Comparison of ENCODE assay signal across 19 cellular contexts in genomic region chr1:110250018-110250417, GRCh38.
"Had no signal": no experiment of that assay in that cellular context is flagged by ENCODE, and none has a peak within 500 bp of the region (broad histone marks: within the 10 kb centered on the region; RNA-seq: fewer than 3 reads in every experiment).

No MANE protein-coding gene starts in this region.

- H3K36me3 ChIP-seq: colonic mucosa, heart left ventricle, right atrium auricular region, tibial artery, upper lobe of left lung, uterus had no signal

- H3K27ac ChIP-seq: colonic mucosa, heart left ventricle, right atrium auricular region, tibial artery, upper lobe of left lung, uterus had no signal

- H3K27me3 ChIP-seq: colonic mucosa, heart left ventricle, right atrium auricular region, tibial artery, upper lobe of left lung, uterus had no signal

- H3K36me3 Mint-ChIP-seq: natural killer cell had no signal

- H3K9me3 ChIP-seq: colonic mucosa, heart left ventricle, mucosa of descending colon, right atrium auricular region, tibial artery, upper lobe of left lung, uterus had no signal

- ATAC-seq: heart left ventricle; left lobe of liver; mucosa of descending colon; natural killer cell; stimulated activated effector memory CD8-positive, alpha-beta T cell treated with anti-CD3 and anti-CD28 coated beads, Interleukin-12 subunit alpha, Interleukin-12 subunit beta, amount 100 ng/mL, for 72 hours; stimulated activated naive CD8-positive, alpha-beta T cell treated with anti-CD3 and anti-CD28 coated beads, Interleukin-15, Interleukin-2, amounts not matched to agents 100 U/mL and 50 U/mL, for 24 hours had no signal

- H3K4me3 ChIP-seq: colonic mucosa, heart left ventricle, mucosa of descending colon, right atrium auricular region, tibial artery, upper lobe of left lung, uterus had no signal

- DNase-seq: colonic mucosa; effector CD4-positive, alpha-beta T cell; foreskin melanocyte; heart left ventricle; hippocampal formation; mammary epithelial cell; mucosa of descending colon; natural killer cell; small intestine; stimulated activated CD4-positive, alpha-beta T cell treated with anti-CD3 and anti-CD28 coated beads, Interleukin-4, amount 100 ng/mL, for 1 hour; stimulated activated CD8-positive, alpha-beta memory T cell treated with anti-CD3 and anti-CD28 coated beads, Interleukin-4, amount 100 ng/mL, for 48 hours; stimulated activated naive CD8-positive, alpha-beta T cell treated with anti-CD3 and anti-CD28 coated beads, Interleukin-15, Interleukin-2, amounts not matched to agents 100 U/mL and 50 U/mL, for 24 hours; upper lobe of left lung; uterus had no signal

- H3K27ac Mint-ChIP-seq: natural killer cell; stimulated activated effector memory CD8-positive, alpha-beta T cell treated with anti-CD3 and anti-CD28 coated beads, Interleukin-12 subunit alpha, Interleukin-12 subunit beta, amount 100 ng/mL, for 72 hours had no signal

- H3K4me1 ChIP-seq: colonic mucosa, tibial artery, upper lobe of left lung, uterus had no signal

- H3K9me3 Mint-ChIP-seq: natural killer cell; neural crest cell; stimulated activated effector memory CD8-positive, alpha-beta T cell treated with anti-CD3 and anti-CD28 coated beads, Interleukin-12 subunit alpha, Interleukin-12 subunit beta, amount 100 ng/mL, for 72 hours had no signal

- H3K4me1 Mint-ChIP-seq: stimulated activated effector memory CD8-positive, alpha-beta T cell treated with anti-CD3 and anti-CD28 coated beads, Interleukin-12 subunit alpha, Interleukin-12 subunit beta, amount 100 ng/mL, for 72 hours had no signal

- H3K4me3 Mint-ChIP-seq: natural killer cell; neural crest cell; stimulated activated effector memory CD8-positive, alpha-beta T cell treated with anti-CD3 and anti-CD28 coated beads, Interleukin-12 subunit alpha, Interleukin-12 subunit beta, amount 100 ng/mL, for 72 hours had no signal
